ENCODE assay signal across 1 cellular context in genomic region chr14:102518063-102518648, GRCh38.
TF ChIP-seq lines count a peak whose summit lies in the region.

No MANE protein-coding gene starts in this region.

TF ChIP-seq in H1, 55 proteins besides CTCF, POLR2A, EP300 and RAD21:
- TF ChIP-seq KDM4A (IDR thresholded peaks at IDR 0.05; ENCODE audit: low read depth, low read length, severe bottlenecking) (no peak), YY1 (IDR thresholded peaks at IDR 0.05; ENCODE audit: low read depth, low read length) (no peak)
